In the genomic region with DNA sequence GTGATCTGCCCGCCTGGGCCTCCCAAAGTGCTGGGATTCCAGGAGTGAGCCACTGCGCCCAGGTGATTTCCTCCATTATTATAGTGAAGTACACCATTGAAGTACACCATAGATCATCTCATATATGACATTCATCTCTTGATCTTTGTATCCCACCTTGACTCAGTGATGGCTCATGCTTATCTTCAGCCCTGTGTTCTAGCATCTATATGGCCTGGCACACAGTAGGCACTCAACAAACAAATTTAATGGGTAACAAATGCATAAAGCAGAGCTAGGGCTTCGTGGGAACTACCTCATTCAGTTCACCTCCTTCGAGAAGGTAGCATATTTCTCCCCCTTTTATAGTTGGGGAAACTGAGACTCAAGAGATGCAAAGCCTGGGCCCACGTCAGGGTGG, we compare ENCODE assay signal across 7 cellular contexts. TPM values are rescaled to one million over a fixed set of nuclear protein-coding genes. Genes with fewer than 3 reads are reported as not detected.
DNase-seq lines count a peak whose midpoint lies in the region; TF ChIP-seq lines count a peak whose summit lies in the region.
"Had no signal": no experiment of that assay in that cellular context is flagged by ENCODE, and none has a peak within 500 bp of the region (broad histone marks: within the 10 kb centered on the region; RNA-seq: fewer than 3 reads in every experiment).

No MANE protein-coding gene starts in this region.

- peak overlapping the region; percentile 69; the same call in 1 of the 2 replicates for H3K9ac ChIP-seq in iPS-20b (ENCODE audit: low read depth, low read length)

- H3K27me3 ChIP-seq in Peyer's patch (no peaks in the 10 kb centered on the region), iPS-20b (ENCODE audit: insufficient read depth, low read length) (peaks cover 18% of the 10 kb centered on the region)

- TF ChIP-seq POLR2A in Peyer's patch (IDR thresholded peaks at IDR 0.05): no peak

- H3K36me3 ChIP-seq in Peyer's patch (peaks cover 0 to 6% (median 0%) of the 10 kb centered on the region in 3 donors), iPS-20b (ENCODE audit: insufficient read depth, low read depth, low read length) (no peaks in the 10 kb centered on the region)

- TF ChIP-seq CTCF in AG09309 (IDR thresholded peaks at IDR 0.05; ENCODE audit: control insufficient read depth, insufficient read depth, low read depth, low read length, missing control alignments): no peak
- TF ChIP-seq CTCF in Peyer's patch (IDR thresholded peaks at IDR 0.05): no peak

- peaks cover 3 to 36% (median 24%) of the 10 kb centered on the region in 4 donors for H3K4me1 ChIP-seq in Peyer's patch
- 0 out of 2 replicates have a peak, but pooled peaks cover 5% of the 10 kb centered on the region for H3K4me1 ChIP-seq in iPS-20b (ENCODE audit: insufficient read depth, low read length)

- H3K9me3 ChIP-seq in Peyer's patch (no peaks in the 10 kb centered on the region), iPS-20b (ENCODE audit: insufficient read depth, low read depth, low read length) (no peaks in the 10 kb centered on the region)

- peak overlapping the region; percentile 48 for H3K4me3 ChIP-seq in AG09309 (ENCODE audit: control insufficient read depth, low read depth, low read length)
- H3K4me3 ChIP-seq in Peyer's patch: peak overlapping the region in 3 of 4 donors; percentile 71 to 99 (median 82)
- peak overlapping the region; percentile 62 for H3K4me3 ChIP-seq in iPS-20b (ENCODE audit: low read length)

- H3K27ac ChIP-seq in Peyer's patch: no peak overlapping the region
- no peak overlapping the region for H3K27ac ChIP-seq in iPS-20b (ENCODE audit: low read length)

- DNase-seq in AG09309 (ENCODE audit: low read depth): no peak
- no peak for DNase-seq in Peyer's patch
- no peak for DNase-seq in SW480 (ENCODE audit: low spot score)
- DNase-seq in epidermal melanocyte (ENCODE audit: insufficient read length, low spot score): no peak
- DNase-seq in hippocampal formation (lab: John Stamatoyannopoulos, UW): no peak
- DNase-seq: NCI-H1694 treated with DMSO at 0.1 percent for 48 hours had no signal

RNA-seq across cellular contexts. Expression of a gene that starts 1.0 kb away (rescaled TPM):
- 10 to 100 TPM; 10.6 to 26.3 (median 13.4) TPM for total RNA-seq in Peyer's patch

RNA-seq across cellular contexts. Expression of a gene that starts 1.0 kb away (rescaled TPM):
- 1 to 10 TPM in 3 of 4 donors, under 1 TPM in 1; 0.54 to 6.6 (median 2.0) TPM for total RNA-seq in Peyer's patch

RNA-seq across cellular contexts. Expression of a gene that starts 4.8 kb away (rescaled TPM):
- 1 to 10 TPM in 3 of 4 donors, not detected in 1; 1.0 to 4.3 (median 2.1) TPM for total RNA-seq in Peyer's patch

RNA-seq across cellular contexts. Expression of a gene that starts 5.5 kb away (rescaled TPM):
- total RNA-seq in Peyer's patch: 10 to 100 TPM; 14.2 to 37.2 (median 18.6) TPM

RNA-seq across cellular contexts. Expression of a gene that starts 20.7 kb away (rescaled TPM):
- total RNA-seq in Peyer's patch: 10 to 100 TPM in 3 of 4 donors, 1 to 10 TPM in 1; 8.4 to 55.3 (median 13.4) TPM
